Comparison of ENCODE assay signal across 13 cellular contexts in the genomic region with DNA sequence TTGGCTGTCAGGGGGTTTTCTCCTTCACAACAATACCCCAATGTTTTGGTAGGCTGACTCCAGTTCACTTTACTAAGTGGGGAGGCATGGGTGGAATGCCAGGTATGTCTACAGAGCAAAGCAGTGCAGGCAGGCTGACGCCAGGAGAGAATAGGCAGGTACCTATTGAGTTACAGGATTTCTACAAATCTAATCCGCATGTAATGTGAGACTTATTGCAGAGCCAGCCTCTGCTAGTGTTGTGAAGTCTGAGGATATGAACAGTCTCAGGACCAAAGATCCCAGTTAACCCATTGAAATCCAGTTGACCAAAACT.
DNase-seq lines count a peak whose midpoint lies in the region; ATAC-seq, FAIRE-seq and TF ChIP-seq lines count a peak whose summit lies in the region.
"Had no signal": no experiment of that assay in that cellular context is flagged by ENCODE, and none has a peak within 500 bp of the region (broad histone marks: within the 10 kb centered on the region; RNA-seq: fewer than 3 reads in every experiment).

No MANE protein-coding gene starts in this region.

- H3K4me1 Mint-ChIP-seq in nephron progenitor cell = peaks cover 26% of the 10 kb centered on the region
- H3K4me1 Mint-ChIP-seq in stimulated activated effector memory CD8-positive, alpha-beta T cell treated with anti-CD3 and anti-CD28 coated beads, Interleukin-12 subunit alpha, Interleukin-12 subunit beta, amount 100 ng/mL, for 72 hours = no peaks in the 10 kb centered on the region
- H3K4me1 Mint-ChIP-seq: stimulated activated memory B cell treated with anti-CD40 and anti-IgM and Interleukin-4, amounts not matched to agents 10 μg/mL and 1 μg/mL and 100 μg/mL, for 72 hours had no signal

- no peaks in the 10 kb centered on the region for H3K27me3 ChIP-seq in bronchial epithelial cell (ENCODE audit: control insufficient read depth, insufficient read depth, low read length)
- H3K27me3 ChIP-seq: BLaER1 treated with 17β-estradiol and CSF1 and Interleukin-3, amounts not matched to agents 10 nM and 100 nM; heart right ventricle had no signal

- H3K36me3 ChIP-seq in bronchial epithelial cell (ENCODE audit: control insufficient read depth, insufficient read depth, low read length) = no peaks in the 10 kb centered on the region
- H3K36me3 ChIP-seq: BLaER1 treated with 17β-estradiol and CSF1 and Interleukin-3, amounts not matched to agents 10 nM and 100 nM; heart right ventricle had no signal

- DNase-seq in ELF-1 (ENCODE audit: low read depth, low spot score) = peak; percentile 79
- DNase-seq in NCI-H2107 treated with DMSO at 0.1 percent for 48 hours (lab: John Stamatoyannopoulos, UW; ENCODE audit: unreplicated experiment) = peak; percentile 66
- peak; percentile 62 for DNase-seq in bronchial epithelial cell (ENCODE audit: low read depth)
- peak; percentile 31 for DNase-seq in nephron progenitor cell
- DNase-seq in stimulated activated CD4-positive, alpha-beta T cell treated with anti-CD3 and anti-CD28 coated beads, Interleukin-2, amount 100 ng/mL, for 24 hours = no peak
- no peak for DNase-seq in stimulated activated effector memory CD8-positive, alpha-beta T cell treated with anti-CD3 and anti-CD28 coated beads, Interleukin-12 subunit alpha, Interleukin-12 subunit beta, amount 100 ng/mL, for 72 hours (ENCODE audit: low spot score in 2 of 2)
- no peak for DNase-seq in NCI-H526 treated with DMSO at 0.1 percent for 48 hours (lab: John Stamatoyannopoulos, UW)
- DNase-seq in inferior parietal cortex (ENCODE audit: extremely low spot score) = no peak
- DNase-seq: heart right ventricle had no signal

- H3K27ac Mint-ChIP-seq in nephron progenitor cell = no peak overlapping the region
- no peak overlapping the region for H3K27ac Mint-ChIP-seq in stimulated activated effector memory CD8-positive, alpha-beta T cell treated with anti-CD3 and anti-CD28 coated beads, Interleukin-12 subunit alpha, Interleukin-12 subunit beta, amount 100 ng/mL, for 72 hours
- H3K27ac Mint-ChIP-seq: stimulated activated memory B cell treated with anti-CD40 and anti-IgM and Interleukin-4, amounts not matched to agents 10 μg/mL and 1 μg/mL and 100 μg/mL, for 72 hours had no signal

- peak; percentile 23 for FAIRE-seq in bronchial epithelial cell (lab: Jason Lieb, UNC)
- FAIRE-seq: GM19239 had no signal

- ATAC-seq in stimulated activated effector memory CD8-positive, alpha-beta T cell treated with anti-CD3 and anti-CD28 coated beads, Interleukin-12 subunit alpha, Interleukin-12 subunit beta, amount 100 ng/mL, for 72 hours = no peak
- ATAC-seq: heart right ventricle; stimulated activated memory B cell treated with anti-CD40 and anti-IgM and Interleukin-4, amounts not matched to agents 10 μg/mL and 1 μg/mL and 100 μg/mL, for 72 hours had no signal

- peaks cover 8% of the 10 kb centered on the region for H3K36me3 Mint-ChIP-seq in nephron progenitor cell (ENCODE audit: low read depth)
- no peaks in the 10 kb centered on the region for H3K36me3 Mint-ChIP-seq in stimulated activated effector memory CD8-positive, alpha-beta T cell treated with anti-CD3 and anti-CD28 coated beads, Interleukin-12 subunit alpha, Interleukin-12 subunit beta, amount 100 ng/mL, for 72 hours
- H3K36me3 Mint-ChIP-seq: stimulated activated memory B cell treated with anti-CD40 and anti-IgM and Interleukin-4, amounts not matched to agents 10 μg/mL and 1 μg/mL and 100 μg/mL, for 72 hours had no signal

- H3K4me3 Mint-ChIP-seq in nephron progenitor cell = no peak overlapping the region
- no peak overlapping the region for H3K4me3 Mint-ChIP-seq in stimulated activated effector memory CD8-positive, alpha-beta T cell treated with anti-CD3 and anti-CD28 coated beads, Interleukin-12 subunit alpha, Interleukin-12 subunit beta, amount 100 ng/mL, for 72 hours
- H3K4me3 Mint-ChIP-seq: stimulated activated memory B cell treated with anti-CD40 and anti-IgM and Interleukin-4, amounts not matched to agents 10 μg/mL and 1 μg/mL and 100 μg/mL, for 72 hours had no signal

- H3K9me3 Mint-ChIP-seq in nephron progenitor cell = peaks cover 13% of the 10 kb centered on the region
- peaks cover 34% of the 10 kb centered on the region for H3K9me3 Mint-ChIP-seq in stimulated activated effector memory CD8-positive, alpha-beta T cell treated with anti-CD3 and anti-CD28 coated beads, Interleukin-12 subunit alpha, Interleukin-12 subunit beta, amount 100 ng/mL, for 72 hours

- no peak for TF ChIP-seq CTCF in bronchial epithelial cell (IDR thresholded peaks at IDR 0.05; ENCODE audit: insufficient read depth, low read length, severe bottlenecking)
- no peak for TF ChIP-seq CTCF in nephron progenitor cell (IDR thresholded peaks at IDR 0.05)

- no peak overlapping the region for H3K4me3 ChIP-seq in bronchial epithelial cell (ENCODE audit: low read depth, low read length)
- H3K4me3 ChIP-seq: BLaER1 treated with 17β-estradiol and CSF1 and Interleukin-3, amounts not matched to agents 10 nM and 100 nM; dorsolateral prefrontal cortex; heart right ventricle had no signal

- peaks cover 4% of the 10 kb centered on the region for H3K27me3 Mint-ChIP-seq in nephron progenitor cell (ENCODE audit: low read depth, poor library complexity)
- H3K27me3 Mint-ChIP-seq: stimulated activated memory B cell treated with anti-CD40 and anti-IgM and Interleukin-4, amounts not matched to agents 10 μg/mL and 1 μg/mL and 100 μg/mL, for 72 hours had no signal

Comparison
In these comparisons a context has a peak if more than half of its experiments do, and no peak if none do; other contexts are left out.
1. DNase-seq: peak in ELF-1 (single experiment), NCI-H2107 treated with DMSO at 0.1 percent for 48 hours (single experiment), bronchial epithelial cell (single experiment) and nephron progenitor cell (single experiment); none in stimulated activated CD4-positive, alpha-beta T cell treated with anti-CD3 and anti-CD28 coated beads, Interleukin-2, amount 100 ng/mL, for 24 hours (0 of 2), stimulated activated effector memory CD8-positive, alpha-beta T cell treated with anti-CD3 and anti-CD28 coated beads, Interleukin-12 subunit alpha, Interleukin-12 subunit beta, amount 100 ng/mL, for 72 hours (0 of 2), NCI-H526 treated with DMSO at 0.1 percent for 48 hours (single experiment) and inferior parietal cortex (single experiment).